Comparison of ENCODE assay signal across 8 cellular contexts in the genomic region with DNA sequence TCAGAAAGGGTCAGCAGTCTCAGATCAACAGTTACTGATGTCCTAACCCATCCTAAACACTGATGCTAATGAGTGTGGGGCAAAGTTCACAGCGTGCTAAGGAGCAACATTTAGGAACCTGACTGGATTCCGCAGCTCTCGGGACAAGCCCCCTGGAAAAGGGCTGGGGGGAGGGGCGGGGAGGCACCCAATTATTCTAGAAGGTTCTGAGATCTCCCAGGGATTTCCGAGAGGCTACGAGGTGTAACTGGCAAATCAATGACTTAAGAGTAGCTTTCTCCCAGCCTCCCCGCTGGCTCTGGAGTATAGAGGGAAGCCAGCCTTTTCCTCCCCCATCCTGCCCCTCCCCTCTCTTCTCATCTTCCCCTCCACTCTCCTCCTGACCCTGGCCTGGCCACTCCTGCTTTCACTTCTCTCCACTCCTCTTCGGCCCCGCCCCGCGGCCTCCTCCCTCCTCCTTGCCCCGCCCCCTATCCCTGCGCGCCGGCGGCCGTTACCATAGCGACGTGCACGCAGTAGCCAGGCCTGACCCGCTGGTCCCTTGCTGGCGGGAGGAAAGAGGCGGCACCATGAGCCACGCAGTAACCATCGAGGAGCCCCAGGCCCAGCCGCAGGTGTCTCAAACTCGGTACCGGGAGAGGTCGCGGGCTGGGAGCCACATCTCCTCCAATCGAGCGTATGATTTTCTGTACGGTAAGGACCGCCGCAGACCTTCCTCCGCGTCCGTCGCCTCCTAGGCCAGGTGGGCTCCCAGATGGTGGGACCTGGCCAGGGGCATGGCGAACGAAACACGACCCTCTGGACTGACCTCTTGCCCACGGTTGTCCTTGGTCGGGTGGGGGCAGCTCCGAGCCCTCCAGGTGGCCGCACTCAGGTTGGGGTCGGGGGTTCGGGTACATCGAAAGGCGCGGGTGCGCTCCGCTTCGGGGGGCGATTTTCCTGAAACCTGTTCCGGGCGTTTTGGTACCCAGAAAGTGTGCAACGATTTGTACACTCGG.
DNase-seq lines count a peak whose midpoint lies in the region; ATAC-seq and TF ChIP-seq lines count a peak whose summit lies in the region.

A gene (plus strand): TSS at position 493 of the 998 bp plus-strand sequence. CDS start 77 bp downstream, at position 570.

- H3K4me3 ChIP-seq in AG10803 (ENCODE audit: low read length) (peak within 1 kb of the TSS; percentile 67), NT2/D1 (ENCODE audit: insufficient read length, low read depth) (no peak within 1 kb of the TSS)

- ATAC-seq in GM19324 (IDR thresholded peaks at IDR 0.05; ENCODE audit: low FRiP score, unreplicated experiment): peak; percentile 95
- ATAC-seq in HG03457 (IDR thresholded peaks at IDR 0.05; ENCODE audit: unreplicated experiment): peak; percentile 88
- peak; percentile 98 for ATAC-seq in stimulated activated memory B cell treated with anti-CD40 and anti-IgM and Interleukin-4, amounts not matched to agents 10 μg/mL and 1 μg/mL and 100 μg/mL, for 72 hours

- no peaks in the 10 kb centered on the region for H3K36me3 ChIP-seq in NT2/D1 (ENCODE audit: insufficient read depth, insufficient read length, low read length)

- H3K27ac Mint-ChIP-seq in nephron: peak within 1 kb of the TSS in 2 of 3 experiments; percentile 41 to 82
- peak within 1 kb of the TSS; percentile 80 for H3K27ac Mint-ChIP-seq in stimulated activated memory B cell treated with anti-CD40 and anti-IgM and Interleukin-4, amounts not matched to agents 10 μg/mL and 1 μg/mL and 100 μg/mL, for 72 hours

- no peaks in the 10 kb centered on the region for H3K27me3 ChIP-seq in NT2/D1 (ENCODE audit: insufficient read depth, insufficient read length)

- H3K9ac ChIP-seq in NT2/D1 (ENCODE audit: insufficient read length, low read depth): no peak within 1 kb of the TSS

- H3K9me3 ChIP-seq in NT2/D1 (ENCODE audit: insufficient read depth, low read length): peaks cover 12% of the 10 kb centered on the region; the same call in 1 of the 2 replicates

- H3K4me1 Mint-ChIP-seq in nephron: peaks cover 9% of the 10 kb centered on the region
- peaks cover 44% of the 10 kb centered on the region for H3K4me1 Mint-ChIP-seq in stimulated activated memory B cell treated with anti-CD40 and anti-IgM and Interleukin-4, amounts not matched to agents 10 μg/mL and 1 μg/mL and 100 μg/mL, for 72 hours

- H3K4me3 Mint-ChIP-seq in nephron: peak within 1 kb of the TSS; percentile 84 to 90 (median 87)
- H3K4me3 Mint-ChIP-seq in stimulated activated memory B cell treated with anti-CD40 and anti-IgM and Interleukin-4, amounts not matched to agents 10 μg/mL and 1 μg/mL and 100 μg/mL, for 72 hours: peak within 1 kb of the TSS; percentile 80

- H3K9me3 Mint-ChIP-seq in nephron: no peaks in the 10 kb centered on the region
- peaks cover 9% of the 10 kb centered on the region for H3K9me3 Mint-ChIP-seq in stimulated activated memory B cell treated with anti-CD40 and anti-IgM and Interleukin-4, amounts not matched to agents 10 μg/mL and 1 μg/mL and 100 μg/mL, for 72 hours

- peaks cover 4% of the 10 kb centered on the region for H3K27me3 Mint-ChIP-seq in nephron (ENCODE audit: low read depth)
- H3K27me3 Mint-ChIP-seq in stimulated activated memory B cell treated with anti-CD40 and anti-IgM and Interleukin-4, amounts not matched to agents 10 μg/mL and 1 μg/mL and 100 μg/mL, for 72 hours: no peaks in the 10 kb centered on the region

- H3K4me1 ChIP-seq in NT2/D1 (ENCODE audit: insufficient read depth, insufficient read length): peaks cover 4% of the 10 kb centered on the region

- TF ChIP-seq CTCF in AG10803 (conservative IDR thresholded peaks at IDR 0.05; ENCODE audit: low read length): no peak
- no peak for TF ChIP-seq CTCF in nephron (IDR thresholded peaks at IDR 0.05; ENCODE audit: unreplicated experiment in 3 of 3)

- DNase-seq in AG10803 (ENCODE audit: low read depth): peak; percentile 81
- DNase-seq in NT2/D1 (ENCODE audit: low read depth, low spot score): peak; percentile 89
- DNase-seq in activated effector memory CD4-positive, alpha-beta T cell treated with anti-CD3 and anti-CD28 coated beads, Interleukin-2, amount 50 U/mL, for 16 hours: peak; percentile 93
- DNase-seq in fibroblast of the conjunctiva (ENCODE audit: low read depth): peak; percentile 86

- no peaks in the 10 kb centered on the region for H3K36me3 Mint-ChIP-seq in nephron (ENCODE audit: low read depth)
- peaks cover 6% of the 10 kb centered on the region for H3K36me3 Mint-ChIP-seq in stimulated activated memory B cell treated with anti-CD40 and anti-IgM and Interleukin-4, amounts not matched to agents 10 μg/mL and 1 μg/mL and 100 μg/mL, for 72 hours
